Comparison of ENCODE assay signal across 16 cellular contexts in the genomic region with DNA sequence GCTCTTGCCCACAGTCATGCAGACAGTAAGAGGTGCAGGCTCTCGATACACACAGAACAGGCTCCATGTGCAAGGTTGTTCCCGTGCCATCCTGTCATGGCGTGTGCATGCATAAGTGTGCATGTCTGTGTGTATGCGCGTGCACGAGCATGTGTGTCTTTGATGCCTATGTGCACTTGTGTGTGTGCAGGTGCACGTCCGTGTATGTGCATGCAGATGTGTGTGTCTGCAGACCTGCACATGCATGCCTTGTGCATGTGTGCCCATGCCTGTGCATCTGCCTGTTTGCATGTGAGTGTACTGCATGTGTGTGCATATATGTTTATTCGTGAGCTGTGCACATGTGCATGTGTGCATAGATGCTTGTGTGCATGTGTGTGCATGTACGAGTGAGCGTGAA.
"Had no signal": no experiment of that assay in that cellular context is flagged by ENCODE, and none has a peak within 500 bp of the region (broad histone marks: within the 10 kb centered on the region; RNA-seq: fewer than 3 reads in every experiment).

No MANE protein-coding gene starts in this region.

- H3K4me1 ChIP-seq: left lung, tibial artery, uterus had no signal

- H3K36me3 ChIP-seq: left lung, tibial artery, uterus had no signal

- H3K27me3 ChIP-seq: uterus had no signal

- H3K4me3 ChIP-seq: left lung, tibial artery, uterus had no signal

- DNase-seq: activated CD4-positive, alpha-beta memory T cell treated with anti-CD3 and anti-CD28 coated beads, Interleukin-2, amount 10 ng/mL, durations not matched to agents 7 days and 5 days; activated effector memory CD4-positive, alpha-beta T cell treated with anti-CD3 and anti-CD28 coated beads, Interleukin-2, amount 50 U/mL, for 16 hours; activated naive CD4-positive, alpha-beta T cell treated with anti-CD3 and anti-CD28 coated beads, Interleukin-2, amount 50 U/mL, for 16 hours; aorta; central memory CD4-positive, alpha-beta T cell; dermis blood vessel endothelial cell; effector CD8-positive, alpha-beta T cell; erythroblast; foreskin fibroblast; left lung; naive thymus-derived CD8-positive, alpha-beta T cell; stimulated activated CD4-positive, alpha-beta T cell treated with anti-CD3 and anti-CD28 coated beads, Interleukin-4, amount 100 ng/mL, for 4 hours; stimulated activated naive CD8-positive, alpha-beta T cell treated with anti-CD3 and anti-CD28 coated beads, Interleukin-15, amount 100 ng/mL, for 72 hours; tibial artery; uterus had no signal

- H3K27ac ChIP-seq: left lung, tibial artery, uterus had no signal

- H3K9me3 ChIP-seq: left lung, tibial artery, uterus had no signal

- ATAC-seq: activated CD4-positive, CD25-positive, alpha-beta regulatory T cell treated with anti-CD3 and anti-CD28 coated beads, Interleukin-2, amount 50 U/mL, for 24 hours; left lung; naive thymus-derived CD8-positive, alpha-beta T cell; stimulated activated naive CD8-positive, alpha-beta T cell treated with anti-CD3 and anti-CD28 coated beads, Interleukin-15, amount 100 ng/mL, for 72 hours had no signal
